ENCODE assay signal across 1 cellular context in genomic region chr17:79714746-79715145, GRCh38.
A peak's percentile ranks its signal among the peaks of the same experiment; 100 is the strongest.
TF ChIP-seq lines count a peak whose summit lies in the region.

No MANE protein-coding gene starts in this region.

TF ChIP-seq in HepG2, 621 proteins besides CTCF, POLR2A, EP300 and RAD21 (continued from another document):
- TF ChIP-seq ARID4A (CRISPR knock-in tag; IDR thresholded peaks at IDR 0.05; ENCODE audit: borderline replicate concordance) (no peak), IRF1 (CRISPR knock-in tag; IDR thresholded peaks at IDR 0.05; ENCODE audit: low read depth) (no peak), IRF9 (CRISPR knock-in tag; IDR thresholded peaks at IDR 0.05; ENCODE audit: borderline replicate concordance) (0 out of 2 replicates have a peak, but pooled peaks have one; percentile 15), NFKB2 (CRISPR knock-in tag; IDR thresholded peaks at IDR 0.05; ENCODE audit: borderline replicate concordance) (peak; percentile 57; the same call in 1 of the 2 replicates), REST (IDR thresholded peaks at IDR 0.05; ENCODE audit: borderline replicate concordance in 1 of 2, low read depth in 1 of 2, low read length in 2 of 2) (peak in 1 of 2 experiments; percentile 36; a peak in 1 of 4 replicates), ZNF282 (IDR thresholded peaks at IDR 0.05; ENCODE audit: partially characterized antibody) (no peak), RBFOX2 (IDR thresholded peaks at IDR 0.05; ENCODE audit: low read depth, low read length) (no peak), RFX3 (CRISPR knock-in tag; IDR thresholded peaks at IDR 0.05) (no peak)
